ENCODE assay signal across 16 cellular contexts in the genomic region with DNA sequence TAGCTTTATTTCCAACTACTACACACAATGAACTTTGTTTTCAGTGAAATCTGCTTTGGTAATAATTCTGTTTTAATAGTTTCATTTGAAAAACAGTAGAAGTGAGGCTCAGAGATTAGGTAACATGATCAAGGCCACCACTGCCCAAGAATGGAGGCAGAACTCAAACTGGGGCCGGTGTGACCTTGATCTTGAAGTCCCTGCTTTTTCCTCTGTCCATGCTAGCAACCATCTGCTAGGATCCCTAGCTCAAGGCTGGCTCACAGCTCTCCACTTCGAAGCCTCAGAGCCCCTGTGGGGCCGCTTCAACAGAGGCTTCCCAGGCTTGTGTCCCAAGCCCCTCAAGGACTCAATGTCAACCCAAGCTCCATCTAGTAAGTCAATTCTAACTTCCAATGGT.
"Had no signal": no experiment of that assay in that cellular context is flagged by ENCODE, and none has a peak within 500 bp of the region (broad histone marks: within the 10 kb centered on the region; RNA-seq: fewer than 3 reads in every experiment).

No MANE protein-coding gene starts in this region.

- H3K9me3 Mint-ChIP-seq: activated T-helper 1 cell treated with anti-CD3 and anti-CD28 coated beads, Interleukin-12 subunit alpha, Interleukin-12 subunit beta, Interleukin-2, Interleukin-4 antibody, amounts not matched to agents 30 ng/mL and 10 ng/mL and 1 ng/mL, durations not matched to agents 14 hours and 24 hours and 36 hours; dendritic cell treated with granulocyte-macrophage colony-stimulating factor and Interleukin-4, amounts not matched to agents 40 ng/mL and 50 ng/mL, for 4 days; effector memory CD8-positive, alpha-beta T cell; stimulated activated effector memory CD8-positive, alpha-beta T cell treated with anti-CD3 and anti-CD28 coated beads, Interleukin-12 subunit alpha, Interleukin-12 subunit beta, amount 100 ng/mL, for 72 hours; T-helper 1 cell treated with Interleukin-12 subunit alpha and Interleukin-12 subunit beta and Interleukin-4 antibody, amounts not matched to agents 30 μg/mL and 1 μg/mL, for 36 hours; type B pancreatic cell had no signal

- ATAC-seq: effector memory CD8-positive, alpha-beta T cell; right cardiac atrium; SK-N-SH treated with all-trans-retinoic acid at 6 μM for 48 hours; stimulated activated effector memory CD8-positive, alpha-beta T cell treated with anti-CD3 and anti-CD28 coated beads, Interleukin-12 subunit alpha, Interleukin-12 subunit beta, amount 100 ng/mL, for 72 hours had no signal

- H3K36me3 Mint-ChIP-seq: brain, type B pancreatic cell had no signal

- H3K4me3 Mint-ChIP-seq: activated T-helper 1 cell treated with anti-CD3 and anti-CD28 coated beads, Interleukin-12 subunit alpha, Interleukin-12 subunit beta, Interleukin-2, Interleukin-4 antibody, amounts not matched to agents 30 ng/mL and 10 ng/mL and 1 ng/mL, durations not matched to agents 14 hours and 24 hours and 36 hours; brain; dendritic cell treated with granulocyte-macrophage colony-stimulating factor and Interleukin-4, amounts not matched to agents 40 ng/mL and 50 ng/mL, for 4 days; stimulated activated effector memory CD8-positive, alpha-beta T cell treated with anti-CD3 and anti-CD28 coated beads, Interleukin-12 subunit alpha, Interleukin-12 subunit beta, amount 100 ng/mL, for 72 hours; T-helper 1 cell treated with Interleukin-12 subunit alpha and Interleukin-12 subunit beta and Interleukin-4 antibody, amounts not matched to agents 30 μg/mL and 1 μg/mL, for 36 hours; type B pancreatic cell had no signal

- DNase-seq: activated CD8-positive, alpha-beta memory T cell treated with anti-CD3 and anti-CD28 coated beads, Interleukin-2, amount 50 U/mL, for 4 hours; activated naive CD4-positive, alpha-beta T cell treated with Interleukin-2 at 50 U/mL for 16 hours; amniotic stem cell; cerebellar nuclear complex; effector memory CD8-positive, alpha-beta T cell; kidney; right cardiac atrium; small intestine had no signal

- H3K27ac Mint-ChIP-seq: activated T-helper 1 cell treated with anti-CD3 and anti-CD28 coated beads, Interleukin-12 subunit alpha, Interleukin-12 subunit beta, Interleukin-2, Interleukin-4 antibody, amounts not matched to agents 30 ng/mL and 10 ng/mL and 1 ng/mL, durations not matched to agents 14 hours and 24 hours and 36 hours; dendritic cell treated with granulocyte-macrophage colony-stimulating factor and Interleukin-4, amounts not matched to agents 40 ng/mL and 50 ng/mL, for 4 days; progenitor cell of endocrine pancreas; stimulated activated effector memory CD8-positive, alpha-beta T cell treated with anti-CD3 and anti-CD28 coated beads, Interleukin-12 subunit alpha, Interleukin-12 subunit beta, amount 100 ng/mL, for 72 hours; T-helper 1 cell treated with Interleukin-12 subunit alpha and Interleukin-12 subunit beta and Interleukin-4 antibody, amounts not matched to agents 30 μg/mL and 1 μg/mL, for 36 hours had no signal

- H3K27me3 Mint-ChIP-seq: dendritic cell treated with granulocyte-macrophage colony-stimulating factor and Interleukin-4, amounts not matched to agents 40 ng/mL and 50 ng/mL, for 4 days; effector memory CD8-positive, alpha-beta T cell; progenitor cell of endocrine pancreas; type B pancreatic cell had no signal
